In the genomic region with DNA sequence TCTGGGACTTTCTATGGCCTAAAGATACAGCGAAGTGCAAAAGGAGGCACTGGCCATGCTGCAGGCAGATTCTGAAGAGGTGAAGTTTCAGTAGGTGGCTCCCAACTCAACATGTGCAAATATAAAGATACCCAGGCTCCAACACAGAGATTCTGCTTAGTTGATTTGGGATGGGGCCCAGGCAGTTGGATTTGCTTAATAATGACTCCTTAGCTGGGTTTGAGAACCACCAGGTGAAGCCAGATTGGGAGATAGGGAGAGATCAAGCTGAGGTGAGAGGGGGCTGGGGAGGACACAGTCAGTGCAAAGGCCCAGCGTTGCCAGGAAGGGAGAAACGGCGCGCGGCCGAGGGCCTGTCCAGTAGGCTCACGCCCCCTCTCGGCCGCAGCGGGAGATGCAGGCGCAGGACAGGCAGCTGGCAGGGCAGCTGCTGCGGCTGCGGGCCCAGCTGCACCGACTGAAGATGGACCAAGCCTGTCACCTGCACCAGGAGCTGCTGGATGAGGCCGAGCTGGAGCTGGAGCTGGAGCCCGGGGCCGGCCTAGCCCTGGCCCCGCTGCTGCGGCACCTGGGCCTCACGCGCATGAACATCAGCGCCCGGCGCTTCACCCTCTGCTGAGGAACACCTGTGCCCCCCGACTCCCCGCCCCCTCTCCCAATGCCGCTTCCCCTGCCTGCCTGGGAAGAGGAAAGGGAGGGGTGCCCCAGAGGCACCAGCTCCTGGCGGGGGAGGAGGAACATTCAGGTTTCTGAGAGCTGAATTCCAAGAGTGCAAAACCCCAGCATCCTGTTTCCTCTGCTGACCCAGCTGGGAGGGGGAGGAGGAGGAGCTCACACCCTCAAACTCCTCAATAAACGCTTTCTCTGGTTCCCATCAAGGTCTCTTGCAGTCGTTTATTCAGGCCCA, we compare ENCODE assay signal across 8 cellular contexts. TPM values are rescaled to one million over a fixed set of nuclear protein-coding genes. Genes with fewer than 3 reads are reported as not detected.
DNase-seq lines count a peak whose midpoint lies in the region; ATAC-seq and TF ChIP-seq lines count a peak whose summit lies in the region.

No MANE protein-coding gene starts in this region.

- H3K4me3 ChIP-seq in Caco-2 (ENCODE audit: low read depth, low read length): no peak overlapping the region
- peak overlapping the region in 1 of 4 donors; percentile 37 for H3K4me3 ChIP-seq in esophagus squamous epithelium

- POLR2A ChIA-PET in Caco-2 (lab: Charles Lee): interaction anchor here (0.6 kb wide), 1 partner anchor 9 kb away, joined by 3 read pairs; no protein-coding TSS in a partner anchor

- H3K9me3 ChIP-seq in Caco-2 (no peaks in the 10 kb centered on the region), esophagus squamous epithelium (no peaks in the 10 kb centered on the region)

- 2 to 13% methylated on average over 14 to 19 of the region's 31 CpGs for WGBS in esophagus squamous epithelium, 2 donors

- peak; percentile 31 for ATAC-seq in HG03108 (IDR thresholded peaks at IDR 0.05; ENCODE audit: unreplicated experiment)

- no peak overlapping the region for H3K4me3 Mint-ChIP-seq in Caco-2 (ENCODE audit: unreplicated experiment)
- H3K4me3 Mint-ChIP-seq in nephron: peak overlapping the region in 1 of 3 experiments; percentile 18
- no peak overlapping the region for H3K4me3 Mint-ChIP-seq in Calu3 (ENCODE audit: low read depth, unreplicated experiment)

- intact Hi-C loops in Caco-2 (cut with micrococcal nuclease; ENCODE audit: unreplicated experiment): no loop called here
- intact Hi-C loops in esophagus squamous epithelium (cut with DNase I): no loop called here
- intact Hi-C loops in Calu3 (cut with micrococcal nuclease; ENCODE audit: unreplicated experiment): loop anchor here (10.0 kb wide), 1 partner anchor 47 kb away; the partner anchor contains the start of gene HDAC1

- H3K27me3 ChIP-seq in Caco-2 (replicated peaks; ENCODE audit: control insufficient read depth, insufficient read depth, low read length) (no peaks in the 10 kb centered on the region), esophagus squamous epithelium (no peaks in the 10 kb centered on the region)

- BruUV-seq in Caco-2 (replicated peaks; lab: Mats Ljungman, UMichigan) (no TSS peak), Calu3 (replicated peaks; lab: Mats Ljungman, UMichigan) (no TSS peak)

- H3K36me3 Mint-ChIP-seq in Caco-2 (ENCODE audit: insufficient read depth, unreplicated experiment) (no peaks in the 10 kb centered on the region), nephron (ENCODE audit: low read depth) (no peaks in the 10 kb centered on the region), Calu3 (ENCODE audit: insufficient read depth, unreplicated experiment) (no peaks in the 10 kb centered on the region)

- CTCF ChIA-PET in Caco-2 (lab: Charles Lee): no interaction called here
- CTCF ChIA-PET in Calu3 (lab: Charles Lee): interaction anchor here (0.6 to 0.7 kb wide), 2 partner anchors 10 to 849 kb away, joined by 3 read pairs; no protein-coding TSS in a partner anchor

- no peaks in the 10 kb centered on the region for H3K27me3 Mint-ChIP-seq in Caco-2 (ENCODE audit: insufficient read depth, unreplicated experiment)
- H3K27me3 Mint-ChIP-seq in nephron (ENCODE audit: low read depth): peaks cover 14% of the 10 kb centered on the region
- H3K27me3 Mint-ChIP-seq in Calu3 (ENCODE audit: unreplicated experiment): no peaks in the 10 kb centered on the region

- H3K9me3 Mint-ChIP-seq in Caco-2 (ENCODE audit: unreplicated experiment) (no peaks in the 10 kb centered on the region), nephron (no peaks in the 10 kb centered on the region), Calu3 (ENCODE audit: low read depth, unreplicated experiment) (no peaks in the 10 kb centered on the region)

- H3K4me1 ChIP-seq in Caco-2 (no peaks in the 10 kb centered on the region), esophagus squamous epithelium (peaks cover 5 to 62% (median 32%) of the 10 kb centered on the region in 3 donors)

- H3K4me1 Mint-ChIP-seq in Caco-2 (ENCODE audit: low read depth, unreplicated experiment) (no peaks in the 10 kb centered on the region), nephron (peaks cover 35% of the 10 kb centered on the region), Calu3 (ENCODE audit: low read depth, unreplicated experiment) (peaks cover 9% of the 10 kb centered on the region)

- TF ChIP-seq POLR2A in esophagus squamous epithelium (IDR thresholded peaks at IDR 0.05): no peak

- H3K27ac Mint-ChIP-seq in Caco-2 (ENCODE audit: unreplicated experiment) (no peak overlapping the region), nephron (peak overlapping the region; percentile 3 to 30 (median 28)), Calu3 (ENCODE audit: unreplicated experiment) (no peak overlapping the region)

- H3K36me3 ChIP-seq in Caco-2 (ENCODE audit: control insufficient read depth, insufficient read depth, low read length) (no peaks in the 10 kb centered on the region), esophagus squamous epithelium (no peaks in the 10 kb centered on the region)

- H3K27ac ChIP-seq in esophagus squamous epithelium: peak overlapping the region; percentile 5 to 83 (median 67)
- H3K27ac ChIP-seq in substantia nigra (ENCODE audit: low read depth, low read length, poor library complexity, severe bottlenecking): no peak overlapping the region

- TF ChIP-seq CTCF in Caco-2 (IDR thresholded peaks at IDR 0.05; ENCODE audit: insufficient read depth in 1 of 2, low read depth in 1 of 2, low read length in 1 of 2, severe bottlenecking in 1 of 2, unreplicated experiment in 1 of 2) (peak; percentile 23 to 25), esophagus squamous epithelium (IDR thresholded peaks at IDR 0.05) (peak; percentile 73 to 89 (median 84)), nephron (IDR thresholded peaks at IDR 0.05; ENCODE audit: unreplicated experiment in 3 of 3) (peak; percentile 81 to 86 (median 84)), Calu3 (IDR thresholded peaks at IDR 0.05; ENCODE audit: unreplicated experiment) (no peak)

- peak; percentile 47 to 48 for DNase-seq in Caco-2
- peak; percentile 43 for DNase-seq in NCI-H82 treated with DMSO at 0.1 percent for 48 hours (lab: John Stamatoyannopoulos, UW; ENCODE audit: unreplicated experiment)
- DNase-seq in activated T-cell treated with anti-CD3 and anti-CD28 coated beads for 24 hours (ENCODE audit: low read depth): peak; percentile 73
- DNase-seq in esophagus squamous epithelium (lab: John Stamatoyannopoulos, UW): peak; percentile 28
- DNase-seq in substantia nigra (lab: John Stamatoyannopoulos, UW): peak in 26 of 49 donors; percentile 5 to 50 (median 24)
- no peak for DNase-seq in Calu3

RNA-seq across cellular contexts. Expression of gene FAM167B, which starts 1.2 kb away (rescaled TPM):
- 0.34 and 0.70 TPM in 2 replicates for total RNA-seq in Caco-2 (2022)
- 1 to 10 TPM in 2 of 4 donors, not detected in 2; 1.7 to 5.5 TPM for total RNA-seq in esophagus squamous epithelium
- total RNA-seq in Calu3 (2022): 1.5 and 1.8 TPM in 2 replicates

RNA-seq across cellular contexts. Expression of gene LCK, which starts 2.8 kb away (rescaled TPM):
- 0.39 TPM in 1 of 2 replicates, not detected in the other for total RNA-seq in Caco-2 (2022)
- 1 to 10 TPM; 1.2 to 9.0 (median 4.5) TPM for total RNA-seq in esophagus squamous epithelium
- 0.66 and 0.88 TPM in 2 replicates for total RNA-seq in Calu3 (2022)

RNA-seq across cellular contexts. Expression of gene EIF3I, which starts 26.0 kb away (rescaled TPM):
- total RNA-seq in Caco-2 (2022) (128 and 153 TPM in 2 replicates), esophagus squamous epithelium (100 to 1,000 TPM; 143 to 220 (median 202) TPM), Calu3 (2022) (178 and 186 TPM in 2 replicates)

RNA-seq across cellular contexts. Expression of gene TMEM234, which starts 26.1 kb away (rescaled TPM):
- total RNA-seq in Caco-2 (2022): 11.5 and 12.0 TPM in 2 replicates
- total RNA-seq in esophagus squamous epithelium: 10 to 100 TPM in 2 of 4 donors, 1 to 10 TPM in 2; 6.4 to 11.1 (median 9.4) TPM
- total RNA-seq in Calu3 (2022): 31.6 and 35.5 TPM in 2 replicates

RNA-seq across cellular contexts. Expression of gene DCDC2B, which starts 39.3 kb away (rescaled TPM):
- total RNA-seq in Caco-2 (2022) (not detected in 2 replicates), esophagus squamous epithelium (not detected), Calu3 (2022) (not detected in 2 replicates)

Comparison
In these comparisons a context has a peak if more than half of its experiments do, and no peak if none do; other contexts are left out.
1. H3K27ac Mint-ChIP-seq: peak in nephron (3 of 3); none in Caco-2 (single experiment) and Calu3 (single experiment).